In genomic region chr6:110456694-110457093, GRCh38 we compare ENCODE assay signal across 25 cellular contexts. TPM values are rescaled to one million over a fixed set of nuclear protein-coding genes. Genes with fewer than 3 reads are reported as not detected.
"Had no signal": no experiment of that assay in that cellular context is flagged by ENCODE, and none has a peak within 500 bp of the region (broad histone marks: within the 10 kb centered on the region; RNA-seq: fewer than 3 reads in every experiment).

No MANE protein-coding gene starts in this region.

- H3K4me1 ChIP-seq: esophagus squamous epithelium, sigmoid colon, testis, tibial nerve, upper lobe of right lung, vagina had no signal

- H3K4me1 Mint-ChIP-seq: immature natural killer cell; naive thymus-derived CD8-positive, alpha-beta T cell; stimulated activated naive B cell treated with anti-CD40 and anti-IgM and Interleukin-4, amounts not matched to agents 10 μg/mL and 1 μg/mL and 100 μg/mL, for 72 hours; stimulated activated naive CD8-positive, alpha-beta T cell treated with anti-CD3 and anti-CD28 coated beads, Interleukin-15, amount 100 ng/mL, for 72 hours had no signal

- H3K4me3 ChIP-seq: esophagus squamous epithelium, lung, sigmoid colon, skin epidermis, testis, tibial nerve, upper lobe of right lung, vagina had no signal

- ATAC-seq: effector memory CD8-positive, alpha-beta T cell; left colon; left ventricle myocardium superior; naive thymus-derived CD8-positive, alpha-beta T cell; stimulated activated naive B cell treated with anti-CD40 and anti-IgM and Interleukin-4, amounts not matched to agents 10 μg/mL and 1 μg/mL and 100 μg/mL, for 72 hours; stimulated activated naive CD8-positive, alpha-beta T cell treated with anti-CD3 and anti-CD28 coated beads, Interleukin-15, amount 100 ng/mL, for 72 hours; upper lobe of right lung had no signal

- H3K36me3 ChIP-seq: esophagus squamous epithelium, sigmoid colon, tibial nerve, upper lobe of right lung, vagina had no signal

- DNase-seq: effector memory CD8-positive, alpha-beta T cell; esophagus squamous epithelium; foreskin fibroblast; immature natural killer cell; left colon; left ventricle myocardium superior; naive thymus-derived CD8-positive, alpha-beta T cell; posterior cingulate gyrus; sigmoid colon; stimulated activated CD4-positive, alpha-beta T cell treated with anti-CD3 and anti-CD28 coated beads, Interleukin-2, amount 100 ng/mL, for 24 hours; stimulated activated CD4-positive, alpha-beta T cell treated with anti-CD3 and anti-CD28 coated beads, Interleukin-4, amount 100 ng/mL, for 4 hours; stimulated activated naive B cell treated with anti-CD40 and anti-IgM and Interleukin-4, amounts not matched to agents 10 μg/mL and 1 μg/mL and 100 μg/mL, for 72 hours; stimulated activated naive CD8-positive, alpha-beta T cell treated with anti-CD3 and anti-CD28 coated beads, Interleukin-15, amount 100 ng/mL, for 72 hours; testis; upper lobe of right lung had no signal

- H3K27me3 ChIP-seq: sigmoid colon, testis, tibial nerve, upper lobe of right lung, vagina had no signal

- H3K27ac ChIP-seq: esophagus squamous epithelium, sigmoid colon, skin epidermis, testis, tibial nerve, upper lobe of right lung, vagina had no signal

- H3K9me3 ChIP-seq: testis, upper lobe of right lung, vagina had no signal

- H3K27me3 Mint-ChIP-seq: dendritic cell treated with granulocyte-macrophage colony-stimulating factor and Interleukin-4, amounts not matched to agents 40 ng/mL and 50 ng/mL, for 4 days; stimulated activated naive CD8-positive, alpha-beta T cell treated with anti-CD3 and anti-CD28 coated beads, Interleukin-15, amount 100 ng/mL, for 72 hours had no signal

- H3K4me3 Mint-ChIP-seq: dendritic cell treated with granulocyte-macrophage colony-stimulating factor and Interleukin-4, amounts not matched to agents 40 ng/mL and 50 ng/mL, for 4 days; effector memory CD8-positive, alpha-beta T cell; immature natural killer cell; naive thymus-derived CD8-positive, alpha-beta T cell; stimulated activated naive B cell treated with anti-CD40 and anti-IgM and Interleukin-4, amounts not matched to agents 10 μg/mL and 1 μg/mL and 100 μg/mL, for 72 hours; stimulated activated naive CD8-positive, alpha-beta T cell treated with anti-CD3 and anti-CD28 coated beads, Interleukin-15, amount 100 ng/mL, for 72 hours had no signal

- H3K27ac Mint-ChIP-seq: dendritic cell treated with granulocyte-macrophage colony-stimulating factor and Interleukin-4, amounts not matched to agents 40 ng/mL and 50 ng/mL, for 4 days; effector memory CD8-positive, alpha-beta T cell; immature natural killer cell; naive thymus-derived CD8-positive, alpha-beta T cell; stimulated activated naive B cell treated with anti-CD40 and anti-IgM and Interleukin-4, amounts not matched to agents 10 μg/mL and 1 μg/mL and 100 μg/mL, for 72 hours; stimulated activated naive CD8-positive, alpha-beta T cell treated with anti-CD3 and anti-CD28 coated beads, Interleukin-15, amount 100 ng/mL, for 72 hours had no signal

RNA-seq across cellular contexts. Expression of gene SLC22A16, which starts 19.7 kb away (rescaled TPM):
- total RNA-seq: epithelial cell of proximal tubule; left colon; left ventricle myocardium superior; mononuclear cell; naive thymus-derived CD8-positive, alpha-beta T cell; osteocyte; pulmonary artery endothelial cell; tibial nerve; vagina had no signal
- polyA plus RNA-seq: immature natural killer cell; naive thymus-derived CD8-positive, alpha-beta T cell; neural cell had no signal

RNA-seq across cellular contexts. Expression of gene DDO, which starts 41.3 kb away (rescaled TPM):
- total RNA-seq: epithelial cell of proximal tubule; naive thymus-derived CD8-positive, alpha-beta T cell; osteocyte; vagina had no signal
- polyA plus RNA-seq: naive thymus-derived CD8-positive, alpha-beta T cell; neural cell had no signal
